ENCODE assay signal across 9 cellular contexts in genomic region chrX:154805696-154806091, GRCh38. TPM values are rescaled to one million over a fixed set of nuclear protein-coding genes. Genes with fewer than 3 reads are reported as not detected.
DNase-seq lines count a peak whose midpoint lies in the region; ATAC-seq lines count a peak whose summit lies in the region.
"Had no signal": no experiment of that assay in that cellular context is flagged by ENCODE, and none has a peak within 500 bp of the region (broad histone marks: within the 10 kb centered on the region; RNA-seq: fewer than 3 reads in every experiment).

No MANE protein-coding gene starts in this region.

- no peak overlapping the region; the same call in 1 of the 2 replicates for H3K9ac ChIP-seq in iPS-20b (ENCODE audit: low read depth, low read length)

- peak overlapping the region; percentile 55 for H3K4me3 ChIP-seq in iPS-20b (ENCODE audit: low read length)

- ATAC-seq in Right ventricle myocardium inferior (peak; percentile 39), left cardiac atrium (no peak), HG03097 (IDR thresholded peaks at IDR 0.05; ENCODE audit: low FRiP score, unreplicated experiment) (no peak)
- no peak for ATAC-seq in activated naive CD8-positive, alpha-beta T cell treated with anti-CD3 and anti-CD28 coated beads, Interleukin-2, amount 10 ng/mL, durations not matched to agents 7 days and 5 days (ENCODE audit: low read depth)

- DNase-seq in Right ventricle myocardium inferior (ENCODE audit: missing footprints), result no peak
- DNase-seq in left cardiac atrium, result no peak
- DNase-seq in activated naive CD8-positive, alpha-beta T cell treated with anti-CD3 and anti-CD28 coated beads, Interleukin-2, amount 10 ng/mL, durations not matched to agents 7 days and 5 days, result no peak
- DNase-seq in substantia nigra (lab: John Stamatoyannopoulos, UW), result no peak
- DNase-seq in ureter (ENCODE audit: low spot score), result no peak
- no peak for DNase-seq in GDM1 (lab: John Stamatoyannopoulos, UW)

- H3K27me3 ChIP-seq in iPS-20b (ENCODE audit: insufficient read depth, low read length), result peaks cover 52% of the 10 kb centered on the region

- peaks cover 6% of the 10 kb centered on the region for H3K36me3 Mint-ChIP-seq in activated naive CD8-positive, alpha-beta T cell treated with anti-CD3 and anti-CD28 coated beads, Interleukin-2, amount 10 ng/mL, durations not matched to agents 7 days and 5 days

- H3K27ac Mint-ChIP-seq in activated naive CD8-positive, alpha-beta T cell treated with anti-CD3 and anti-CD28 coated beads, Interleukin-2, amount 10 ng/mL, durations not matched to agents 7 days and 5 days, result peak overlapping the region; percentile 82

- peak overlapping the region; percentile 82 for H3K4me3 Mint-ChIP-seq in activated naive CD8-positive, alpha-beta T cell treated with anti-CD3 and anti-CD28 coated beads, Interleukin-2, amount 10 ng/mL, durations not matched to agents 7 days and 5 days

- POLR2A ChIA-PET in activated naive CD8-positive, alpha-beta T cell treated with anti-CD3 and anti-CD28 coated beads, Interleukin-2, amount 10 ng/mL, durations not matched to agents 7 days and 5 days (lab: Charles Lee), result interaction anchor here (1.0 to 1.8 kb wide), 7 partner anchors 11 to 57 kb away, joined by 4 to 10 read pairs (median 5); partner anchors contain the start of gene DKC1

- intact Hi-C loops in Right ventricle myocardium inferior (cut with DNase I) (no loop called here), left cardiac atrium (cut with DNase I) (no loop called here)

- peaks cover 5% of the 10 kb centered on the region for H3K9me3 Mint-ChIP-seq in activated naive CD8-positive, alpha-beta T cell treated with anti-CD3 and anti-CD28 coated beads, Interleukin-2, amount 10 ng/mL, durations not matched to agents 7 days and 5 days

- peaks cover 6% of the 10 kb centered on the region; the same call in 1 of the 2 replicates for H3K4me1 ChIP-seq in iPS-20b (ENCODE audit: insufficient read depth, low read length)

- peaks cover 26% of the 10 kb centered on the region for H3K4me1 Mint-ChIP-seq in activated naive CD8-positive, alpha-beta T cell treated with anti-CD3 and anti-CD28 coated beads, Interleukin-2, amount 10 ng/mL, durations not matched to agents 7 days and 5 days

- no peaks in the 10 kb centered on the region for H3K9me3 ChIP-seq in iPS-20b (ENCODE audit: insufficient read depth, low read depth, low read length)

- H3K36me3 ChIP-seq in iPS-20b (ENCODE audit: insufficient read depth, low read depth, low read length), result no peaks in the 10 kb centered on the region

- no peak overlapping the region for H3K27ac ChIP-seq in iPS-20b (ENCODE audit: low read length)
- H3K27ac ChIP-seq in substantia nigra (ENCODE audit: low read depth, low read length, poor library complexity, severe bottlenecking), result peak overlapping the region; percentile 42
- H3K27ac ChIP-seq: epithelial cell of prostate had no signal

- H3K27me3 Mint-ChIP-seq in activated naive CD8-positive, alpha-beta T cell treated with anti-CD3 and anti-CD28 coated beads, Interleukin-2, amount 10 ng/mL, durations not matched to agents 7 days and 5 days, result peaks cover 2% of the 10 kb centered on the region

RNA-seq across cellular contexts. Expression of gene MPP1, which starts 0.4 kb away (rescaled TPM):
- 40.7 TPM for total RNA-seq in Right ventricle myocardium inferior
- 10 to 100 TPM; 36.1 to 40.0 TPM for total RNA-seq in left cardiac atrium
- total RNA-seq in activated naive CD8-positive, alpha-beta T cell treated with anti-CD3 and anti-CD28 coated beads, Interleukin-2, amount 10 ng/mL, durations not matched to agents 7 days and 5 days, result 10 to 100 TPM; 59.8 to 64.9 TPM
- 21.9 TPM for total RNA-seq in ureter

RNA-seq across cellular contexts. Expression of gene SMIM9, which starts 28.8 kb away (rescaled TPM):
- not detected for total RNA-seq in Right ventricle myocardium inferior
- not detected for total RNA-seq in left cardiac atrium
- 1 to 10 TPM in 1 of 2 experiments, not detected in 1; 1.6 TPM for total RNA-seq in activated naive CD8-positive, alpha-beta T cell treated with anti-CD3 and anti-CD28 coated beads, Interleukin-2, amount 10 ng/mL, durations not matched to agents 7 days and 5 days
- not detected for total RNA-seq in ureter

RNA-seq across cellular contexts. Expression of gene DKC1, which starts 43.0 kb away (rescaled TPM):
- total RNA-seq in Right ventricle myocardium inferior, result 19.7 TPM
- 10 to 100 TPM; 19.5 to 34.3 TPM for total RNA-seq in left cardiac atrium
- total RNA-seq in activated naive CD8-positive, alpha-beta T cell treated with anti-CD3 and anti-CD28 coated beads, Interleukin-2, amount 10 ng/mL, durations not matched to agents 7 days and 5 days, result 10 to 100 TPM; 67.2 to 70.5 TPM
- total RNA-seq in ureter, result 73.8 TPM

RNA-seq across cellular contexts. Expression of gene GAB3, which starts 54.8 kb away (rescaled TPM):
- 12.1 TPM for total RNA-seq in Right ventricle myocardium inferior
- total RNA-seq in left cardiac atrium, result 10 to 100 TPM; 10.2 to 18.1 TPM
- total RNA-seq in activated naive CD8-positive, alpha-beta T cell treated with anti-CD3 and anti-CD28 coated beads, Interleukin-2, amount 10 ng/mL, durations not matched to agents 7 days and 5 days, result 10 to 100 TPM; 17.7 to 18.7 TPM
- 4.2 TPM for total RNA-seq in ureter
